In the genomic region with DNA sequence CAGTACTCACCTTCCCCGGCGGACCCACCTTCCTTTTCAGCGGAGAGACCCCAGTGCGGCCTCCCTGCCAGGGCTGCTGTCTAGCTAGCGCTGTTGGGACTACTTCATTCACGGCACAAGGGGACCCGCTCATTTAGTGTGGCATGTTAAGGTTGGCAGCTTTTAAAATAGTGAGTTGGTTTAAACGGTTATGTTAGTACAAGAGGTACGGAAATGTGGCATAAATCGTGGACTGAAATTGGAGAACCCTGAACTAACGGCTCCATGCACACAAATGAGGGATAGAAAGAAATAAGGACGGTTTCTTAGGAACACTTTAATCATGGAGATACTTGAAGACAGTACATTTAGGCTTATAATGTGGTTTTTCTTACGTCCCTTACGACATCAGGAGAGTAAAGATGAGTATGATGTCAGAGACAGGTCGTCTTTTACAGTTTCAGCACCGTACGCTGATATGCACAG, we compare ENCODE assay signal across 8 cellular contexts. TPM values are rescaled to one million over a fixed set of nuclear protein-coding genes. Genes with fewer than 3 reads are reported as not detected.
A peak's percentile ranks its signal among the peaks of the same experiment; 100 is the strongest.
DNase-seq lines count a peak whose midpoint lies in the region; ATAC-seq and TF ChIP-seq lines count a peak whose summit lies in the region.

No MANE protein-coding gene starts in this region.

- TF ChIP-seq CTCF in Panc1 (IDR thresholded peaks at IDR 0.05) (no peak), upper lobe of right lung (IDR thresholded peaks at IDR 0.05) (no peak)

- ATAC-seq in HG02610 (IDR thresholded peaks at IDR 0.05; ENCODE audit: unreplicated experiment): peak; percentile 16
- peak; percentile 41 for ATAC-seq in Panc1
- ATAC-seq in upper lobe of right lung: peak; percentile 5
- no peak for ATAC-seq in HG03097 (IDR thresholded peaks at IDR 0.05; ENCODE audit: low FRiP score, unreplicated experiment)

- H3K27me3 ChIP-seq in Panc1 (ENCODE audit: control insufficient read depth, insufficient read depth, low read length) (no peaks in the 10 kb centered on the region), upper lobe of right lung (no peaks in the 10 kb centered on the region)

- H3K4me3 ChIP-seq in Panc1 (ENCODE audit: low read depth in 2 of 2, low read length in 2 of 2) (peak overlapping the region; percentile 96 to 98), upper lobe of right lung (peak overlapping the region; percentile 94)

- CTCF ChIA-PET in Panc1 (lab: Charles Lee): interaction anchor here (0.6 kb wide), 1 partner anchor 163 kb away, joined by 3 read pairs; no protein-coding TSS in a partner anchor

- in situ Hi-C loops in Panc1 (cut with HindIII; ENCODE audit: low pct_unique_long_range_greater_than_20kb, low sequenced_read_pairs): no loop called here

- intact Hi-C loops in Panc1 (cut with micrococcal nuclease; ENCODE audit: unreplicated experiment): no loop called here
- intact Hi-C loops in upper lobe of right lung (cut with DNase I): no loop called here

- H3K36me3 ChIP-seq in Panc1 (ENCODE audit: control insufficient read depth, insufficient read depth, low read length) (peaks cover 6% of the 10 kb centered on the region), upper lobe of right lung (peaks cover 11% of the 10 kb centered on the region)

- BruUV-seq in Panc1 (replicated peaks; lab: Mats Ljungman, UMichigan): no TSS peak

- H3K27ac ChIP-seq in Panc1 (ENCODE audit: low read length) (peak overlapping the region; percentile 100), cingulate gyrus (ENCODE audit: low read depth, low read length) (peak overlapping the region; percentile 93), upper lobe of right lung (peak overlapping the region; percentile 98)

- peak; percentile 41 to 46 for DNase-seq in NCI-H446 (lab: John Stamatoyannopoulos, UW)
- DNase-seq in NCI-H446 treated with DMSO at 0.1 percent for 48 hours (lab: John Stamatoyannopoulos, UW): no peak
- DNase-seq in Panc1 (ENCODE audit: low read depth, low spot score): no peak
- DNase-seq in medulla oblongata (ENCODE audit: extremely low spot score): peak; percentile 40
- no peak for DNase-seq in upper lobe of right lung

- no peaks in the 10 kb centered on the region for H3K9me3 ChIP-seq in Panc1 (ENCODE audit: control insufficient read depth, insufficient read depth, low read depth, low read length)
- no peaks in the 10 kb centered on the region for H3K9me3 ChIP-seq in upper lobe of right lung

- H3K4me1 ChIP-seq in Panc1 (ENCODE audit: control insufficient read depth, insufficient read depth, low read length) (peaks cover 31% of the 10 kb centered on the region), upper lobe of right lung (peaks cover 33% of the 10 kb centered on the region)

- POLR2A ChIA-PET in Panc1 (lab: Charles Lee): interaction anchor here (0.7 kb wide), 1 partner anchor 120 kb away, joined by 3 read pairs; no protein-coding TSS in a partner anchor

RNA-seq across cellular contexts. Expression of gene CEP63, which starts 0.8 kb away (rescaled TPM):
- total RNA-seq in Panc1 (2021; ENCODE audit: unreplicated experiment) (30.5 TPM), upper lobe of right lung (22.1 TPM)
- polyA plus RNA-seq in Panc1 (2012; ENCODE audit: insufficient read length): 21.3 TPM

RNA-seq across cellular contexts. Expression of gene ANAPC13, which starts 0.8 kb away (rescaled TPM):
- total RNA-seq in Panc1 (2021; ENCODE audit: unreplicated experiment) (68.8 TPM), upper lobe of right lung (58.1 TPM)
- polyA plus RNA-seq in Panc1 (2012; ENCODE audit: insufficient read length): 51.3 TPM

Comparison
In these comparisons a context has a peak if more than half of its experiments do, and no peak if none do; other contexts are left out.
1. DNase-seq: peak in NCI-H446 (2 of 2) and medulla oblongata (single experiment); none in NCI-H446 treated with DMSO at 0.1 percent for 48 hours (single experiment), Panc1 (single experiment) and upper lobe of right lung (single experiment).
2. Peak in every context shown above with its lines, with median percentiles within 50 percentile points of each other: H3K27ac ChIP-seq.